In the genomic region with DNA sequence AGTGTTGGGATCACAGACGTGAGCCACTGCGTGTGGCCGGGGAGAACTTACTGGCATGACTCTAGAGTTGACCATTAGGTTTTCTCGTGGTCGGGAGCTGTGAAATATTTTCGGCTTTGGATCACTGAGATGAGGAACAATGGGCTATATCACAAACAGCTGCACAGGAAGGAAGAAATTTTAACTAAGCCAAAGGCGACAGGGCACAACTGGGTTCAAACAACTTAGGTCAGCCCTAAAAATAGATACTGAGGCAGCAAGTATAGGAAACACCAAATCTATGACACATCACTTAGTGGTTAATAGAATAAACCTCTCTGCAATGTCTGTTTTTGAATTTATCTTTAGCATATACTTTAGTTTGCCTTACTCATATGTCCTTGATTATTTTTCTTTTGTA, we compare ENCODE assay signal across 15 cellular contexts.
DNase-seq lines count a peak whose midpoint lies in the region; ATAC-seq and TF ChIP-seq lines count a peak whose summit lies in the region.
"Had no signal": no experiment of that assay in that cellular context is flagged by ENCODE, and none has a peak within 500 bp of the region (broad histone marks: within the 10 kb centered on the region; RNA-seq: fewer than 3 reads in every experiment).

No MANE protein-coding gene starts in this region.

- no peaks in the 10 kb centered on the region for H3K79me2 ChIP-seq in ACC112 (ENCODE audit: control insufficient read depth, insufficient read depth, low read length, unreplicated experiment)

- DNase-seq in HCEC 1CT (peak; percentile 98), amniotic epithelial cell (ENCODE audit: low read depth) (peak; percentile 40), foreskin keratinocyte (peak; percentile 9 to 32), NCI-H1417 treated with DMSO at 0.1 percent for 48 hours (lab: John Stamatoyannopoulos, UW) (no peak), HK-2 (ENCODE audit: unreplicated experiment) (no peak)
- DNase-seq in activated T-cell treated with anti-CD3 and anti-CD28 coated beads, Interleukin-2, amount 50 U/mL, for 1 hour = no peak
- DNase-seq: activated CD8-positive, alpha-beta T cell treated with anti-CD3 and anti-CD28 coated beads for 36 hours; DND-41; dorsolateral prefrontal cortex; head of caudate nucleus had no signal

- no peaks in the 10 kb centered on the region for H3K36me3 ChIP-seq in ACC112 (ENCODE audit: insufficient read depth, low read length)
- H3K36me3 ChIP-seq: left lung, neutrophil, vagina had no signal

- H3K4me3 ChIP-seq in ACC112 (ENCODE audit: low read depth, low read length) = no peak overlapping the region
- H3K4me3 ChIP-seq: dorsolateral prefrontal cortex, left lung, vagina had no signal

- H3K4me1 ChIP-seq in ACC112 (ENCODE audit: control insufficient read depth, insufficient read depth, low read length, unreplicated experiment) (peaks cover 9% of the 10 kb centered on the region), foreskin keratinocyte (no peaks in the 10 kb centered on the region)
- H3K4me1 ChIP-seq: left lung, vagina had no signal

- ATAC-seq in foreskin keratinocyte (peak; percentile 16), GM21423 (IDR thresholded peaks at IDR 0.05; ENCODE audit: unreplicated experiment) (no peak)
- ATAC-seq: activated CD8-positive, alpha-beta T cell treated with anti-CD3 and anti-CD28 coated beads for 36 hours; left lung had no signal

- H3K27me3 ChIP-seq in ACC112 (ENCODE audit: insufficient read depth, low read length) (no peaks in the 10 kb centered on the region), foreskin keratinocyte (no peaks in the 10 kb centered on the region)
- H3K27me3 ChIP-seq: dorsolateral prefrontal cortex, left lung, neutrophil, vagina had no signal

- TF ChIP-seq CTCF in foreskin keratinocyte (conservative IDR thresholded peaks at IDR 0.05) = no peak

- H2AFZ ChIP-seq in ACC112 (ENCODE audit: low read length, unreplicated experiment) = no peak overlapping the region

- H3K27ac ChIP-seq in ACC112 (ENCODE audit: low read depth, low read length) (peak overlapping the region; percentile 52), foreskin keratinocyte (no peak overlapping the region)
- H3K27ac ChIP-seq: dorsolateral prefrontal cortex, left lung, neutrophil, vagina had no signal

Comparison
In these comparisons a context has a peak if more than half of its experiments do, and no peak if none do; other contexts are left out.
1. DNase-seq: peak in HCEC 1CT (single experiment), amniotic epithelial cell (single experiment) and foreskin keratinocyte (2 of 2); none in NCI-H1417 treated with DMSO at 0.1 percent for 48 hours (single experiment), activated T-cell treated with anti-CD3 and anti-CD28 coated beads, Interleukin-2, amount 50 U/mL, for 1 hour (single experiment) and HK-2 (single experiment).